Comparison of ENCODE assay signal across 7 cellular contexts in the genomic region with DNA sequence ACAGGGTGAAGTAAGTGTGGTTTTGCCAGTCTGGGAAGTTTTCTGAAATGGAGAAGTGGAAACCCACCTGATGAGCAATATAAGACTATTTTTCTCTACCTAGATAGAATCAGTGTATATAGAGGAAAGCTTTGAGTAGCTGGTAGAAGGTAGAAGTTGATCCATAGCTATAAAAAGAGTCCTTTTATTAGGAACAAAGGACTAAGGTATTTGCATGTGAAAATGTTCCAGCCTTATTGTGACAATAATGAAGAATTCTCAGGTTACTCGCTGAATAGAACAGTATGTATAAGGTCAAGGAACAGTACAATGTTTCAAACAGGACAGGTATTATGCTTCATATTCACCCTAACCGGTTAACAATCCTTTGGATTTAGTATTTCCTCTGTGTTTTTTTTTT.
"Had no signal": no experiment of that assay in that cellular context is flagged by ENCODE, and none has a peak within 500 bp of the region (broad histone marks: within the 10 kb centered on the region; RNA-seq: fewer than 3 reads in every experiment).

No MANE protein-coding gene starts in this region.

- H2AFZ ChIP-seq: GM23338 had no signal

- H3K36me3 ChIP-seq: HAP-1 had no signal

- H3K9me3 ChIP-seq: HAP-1 had no signal

- DNase-seq: GOT3, H7, H9, HCEC 1CT, HFFc6 had no signal

- H3K4me2 ChIP-seq: GM23338 had no signal

- H3K4me3 ChIP-seq: GM23338, HAP-1 had no signal
